Comparison of ENCODE assay signal across 8 cellular contexts in genomic region chr20:17682103-17682888, GRCh38. TPM values are rescaled to one million over a fixed set of nuclear protein-coding genes. Genes with fewer than 3 reads are reported as not detected.
DNase-seq lines count a peak whose midpoint lies in the region; ATAC-seq and TF ChIP-seq lines count a peak whose summit lies in the region.

A gene with protein sequence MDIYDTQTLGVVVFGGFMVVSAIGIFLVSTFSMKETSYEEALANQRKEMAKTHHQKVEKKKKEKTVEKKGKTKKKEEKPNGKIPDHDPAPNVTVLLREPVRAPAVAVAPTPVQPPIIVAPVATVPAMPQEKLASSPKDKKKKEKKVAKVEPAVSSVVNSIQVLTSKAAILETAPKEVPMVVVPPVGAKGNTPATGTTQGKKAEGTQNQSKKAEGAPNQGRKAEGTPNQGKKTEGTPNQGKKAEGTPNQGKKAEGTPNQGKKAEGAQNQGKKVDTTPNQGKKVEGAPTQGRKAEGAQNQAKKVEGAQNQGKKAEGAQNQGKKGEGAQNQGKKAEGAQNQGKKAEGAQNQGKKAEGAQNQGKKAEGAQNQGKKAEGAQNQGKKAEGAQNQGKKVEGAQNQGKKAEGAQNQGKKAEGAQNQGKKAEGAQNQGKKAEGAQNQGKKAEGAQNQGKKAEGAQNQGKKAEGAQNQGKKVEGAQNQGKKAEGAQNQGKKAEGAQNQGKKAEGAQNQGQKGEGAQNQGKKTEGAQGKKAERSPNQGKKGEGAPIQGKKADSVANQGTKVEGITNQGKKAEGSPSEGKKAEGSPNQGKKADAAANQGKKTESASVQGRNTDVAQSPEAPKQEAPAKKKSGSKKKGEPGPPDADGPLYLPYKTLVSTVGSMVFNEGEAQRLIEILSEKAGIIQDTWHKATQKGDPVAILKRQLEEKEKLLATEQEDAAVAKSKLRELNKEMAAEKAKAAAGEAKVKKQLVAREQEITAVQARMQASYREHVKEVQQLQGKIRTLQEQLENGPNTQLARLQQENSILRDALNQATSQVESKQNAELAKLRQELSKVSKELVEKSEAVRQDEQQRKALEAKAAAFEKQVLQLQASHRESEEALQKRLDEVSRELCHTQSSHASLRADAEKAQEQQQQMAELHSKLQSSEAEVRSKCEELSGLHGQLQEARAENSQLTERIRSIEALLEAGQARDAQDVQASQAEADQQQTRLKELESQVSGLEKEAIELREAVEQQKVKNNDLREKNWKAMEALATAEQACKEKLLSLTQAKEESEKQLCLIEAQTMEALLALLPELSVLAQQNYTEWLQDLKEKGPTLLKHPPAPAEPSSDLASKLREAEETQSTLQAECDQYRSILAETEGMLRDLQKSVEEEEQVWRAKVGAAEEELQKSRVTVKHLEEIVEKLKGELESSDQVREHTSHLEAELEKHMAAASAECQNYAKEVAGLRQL (N-terminal part only) (minus strand): TSS chr20:17682242. CDS start chr20:17660507, 21,735 bp downstream.

- H3K4me3 ChIP-seq in GM12864 (ENCODE audit: low read depth, low read length): peak within 1 kb of the TSS; percentile 87
- H3K4me3 ChIP-seq in osteoblast (ENCODE audit: insufficient read depth, low read length): peak within 1 kb of the TSS; percentile 94
- peak within 1 kb of the TSS; percentile 76 for H3K4me3 ChIP-seq in thymus (ENCODE audit: low read length)

- H3K9me3 ChIP-seq in osteoblast (ENCODE audit: low read depth, low read length): no peaks in the 10 kb centered on the region
- H3K9me3 ChIP-seq in thymus (ENCODE audit: control insufficient read depth): peaks cover 1% of the 10 kb centered on the region

- H3K36me3 ChIP-seq in osteoblast (ENCODE audit: insufficient read depth, low read length) (peaks cover 32% of the 10 kb centered on the region), thymus (ENCODE audit: control insufficient read depth, insufficient read depth) (no peaks in the 10 kb centered on the region)

- H3K27me3 ChIP-seq in osteoblast (ENCODE audit: insufficient read depth, low read length): peaks cover 33% of the 10 kb centered on the region
- no peaks in the 10 kb centered on the region for H3K27me3 ChIP-seq in thymus (ENCODE audit: control insufficient read depth, insufficient read depth)

- WGBS in thymus: under 1% methylated on average over 79 of the region's 79 CpGs

- peaks cover 34% of the 10 kb centered on the region for H4K20me1 ChIP-seq in osteoblast (ENCODE audit: insufficient read depth, low read length)

- peak; percentile 89 for ATAC-seq in HG02623 (IDR thresholded peaks at IDR 0.05; ENCODE audit: unreplicated experiment)

- peak within 1 kb of the TSS; percentile 80 for H3K4me2 ChIP-seq in osteoblast (ENCODE audit: insufficient read depth, low read length)

- no peaks in the 10 kb centered on the region for H3K9me3 Mint-ChIP-seq in activated naive CD8-positive, alpha-beta T cell (ENCODE audit: low read depth)

- H3K27me3 Mint-ChIP-seq in activated naive CD8-positive, alpha-beta T cell: peaks cover 13% of the 10 kb centered on the region

- peak within 1 kb of the TSS; percentile 41 for H3K27ac Mint-ChIP-seq in activated naive CD8-positive, alpha-beta T cell

- H3K36me3 Mint-ChIP-seq in activated naive CD8-positive, alpha-beta T cell: peaks cover 3% of the 10 kb centered on the region

- H3K4me1 Mint-ChIP-seq in activated naive CD8-positive, alpha-beta T cell (ENCODE audit: low read depth): peaks cover 18% of the 10 kb centered on the region

- DNase-seq in GM12864 (ENCODE audit: low read depth) (peak; percentile 87), NCI-H1092 treated with DMSO at 0.1 percent for 48 hours (lab: John Stamatoyannopoulos, UW) (peak; percentile 97), SKM-1 (lab: John Stamatoyannopoulos, UW; ENCODE audit: unreplicated experiment) (peak; percentile 69), glomerular visceral epithelial cell (ENCODE audit: extremely low spot score) (peak; percentile 100), osteoblast (ENCODE audit: insufficient read length, low spot score, missing footprints) (peak; percentile 100)

- TF ChIP-seq CTCF in GM12864 (IDR thresholded peaks at IDR 0.05; ENCODE audit: low read depth, low read length, missing control alignments) (peak; percentile 83), osteoblast (IDR thresholded peaks at IDR 0.05; ENCODE audit: extremely low read depth, low read depth, low read length) (peak; percentile 74)

- H3K79me2 ChIP-seq in osteoblast (ENCODE audit: insufficient read depth, low read length): peaks cover 40% of the 10 kb centered on the region

- H3K27ac ChIP-seq in osteoblast (ENCODE audit: low read depth, low read length) (peak within 1 kb of the TSS; percentile 87), thymus (ENCODE audit: low read depth) (peak within 1 kb of the TSS; percentile 83)

- peak within 1 kb of the TSS; percentile 88 for H3K4me3 Mint-ChIP-seq in activated naive CD8-positive, alpha-beta T cell

- H2AFZ ChIP-seq in osteoblast (ENCODE audit: low read length): peak within 1 kb of the TSS; percentile 84

- peaks cover 15% of the 10 kb centered on the region for H3K4me1 ChIP-seq in osteoblast (ENCODE audit: insufficient read depth, low read length)
- peaks cover 7% of the 10 kb centered on the region for H3K4me1 ChIP-seq in thymus (ENCODE audit: control insufficient read depth, insufficient read depth, low read length)

RNA-seq across cellular contexts. Expression of the gene that starts here (rescaled TPM):
- total RNA-seq in osteoblast: 122 and 126 TPM in 2 replicates
- polyA plus RNA-seq in thymus: 24.2 TPM

Comparison
In these comparisons a context has a peak if more than half of its experiments do, and no peak if none do; other contexts are left out.
1. Peak in every context shown above with its lines: DNase-seq, ATAC-seq, H3K4me3 ChIP-seq and H3K27ac ChIP-seq.